In genomic region chr1:76010802-76011201, GRCh38 we compare ENCODE assay signal across 8 cellular contexts.
"Had no signal": no experiment of that assay in that cellular context is flagged by ENCODE, and none has a peak within 500 bp of the region (broad histone marks: within the 10 kb centered on the region; RNA-seq: fewer than 3 reads in every experiment).

No MANE protein-coding gene starts in this region.

- H3K4me3 ChIP-seq: GM12878 had no signal

- ATAC-seq: GM12878 had no signal

- FAIRE-seq: G401.6, GM12878, GM12891, GM12892, GM18507, GM19239 had no signal

- DNase-seq: GDM1, GF-D8 had no signal
